ENCODE assay signal across 22 cellular contexts in genomic region chr7:12796397-12797136, GRCh38.
DNase-seq lines count a peak whose midpoint lies in the region; ATAC-seq and TF ChIP-seq lines count a peak whose summit lies in the region.
"Had no signal": no experiment of that assay in that cellular context is flagged by ENCODE, and none has a peak within 500 bp of the region (broad histone marks: within the 10 kb centered on the region; RNA-seq: fewer than 3 reads in every experiment).

No MANE protein-coding gene starts in this region.

- H3K9me3 Mint-ChIP-seq in GM23338 (no peaks in the 10 kb centered on the region), endodermal cell (no peaks in the 10 kb centered on the region), mesothelial cell of epicardium (no peaks in the 10 kb centered on the region)

- H4K91ac ChIP-seq in neuronal stem cell (ENCODE audit: low read depth, low read length, poor library complexity), result no peak overlapping the region

- H3K4me3 Mint-ChIP-seq in GM23338 (no peak overlapping the region), endodermal cell (no peak overlapping the region), mesothelial cell of epicardium (no peak overlapping the region)

- H3K4me3 ChIP-seq in GM23338 (no peak overlapping the region), endodermal cell (ENCODE audit: low read length) (no peak overlapping the region), neuronal stem cell (ENCODE audit: low read length in 2 of 2) (no peak overlapping the region)
- H3K4me3 ChIP-seq: HAP-1, SJCRH30 had no signal

- H3K23ac ChIP-seq in neuronal stem cell (ENCODE audit: low read depth, low read length, poor library complexity), result no peak overlapping the region

- no peak overlapping the region for H4K8ac ChIP-seq in neuronal stem cell (ENCODE audit: low read depth, low read length)

- 67 to 69% methylated on average over 3 to 4 of the region's 4 CpGs for WGBS in endodermal cell (ENCODE audit: insufficient coverage in 1 of 2, insufficient read length in 1 of 2), 2 experiments
- WGBS in neuronal stem cell (ENCODE audit: extremely low coverage in 2 of 2, insufficient read length in 2 of 2, insufficient replicate concordance in 1 of 2), 2 donors, result no CpG with 5 or more reads among the region's 4 CpGs

- H2BK120ac ChIP-seq in neuronal stem cell (ENCODE audit: low read depth, low read length), result no peak overlapping the region

- no peak overlapping the region for H2BK5ac ChIP-seq in neuronal stem cell (ENCODE audit: low read length)

- DNase-seq in GM23338 (ENCODE audit: low spot score) (no peak), OCI-M1 (lab: John Stamatoyannopoulos, UW) (peak; percentile 31), endodermal cell (peak; percentile 44), neuronal stem cell (ENCODE audit: low spot score) (no peak), mesothelial cell of epicardium (ENCODE audit: low spot score in 2 of 2, unreplicated experiment in 2 of 2) (no peak), NCI-H446 (lab: John Stamatoyannopoulos, UW) (no peak), NCI-H128 (lab: John Stamatoyannopoulos, UW; ENCODE audit: unreplicated experiment) (no peak)
- DNase-seq: BE2C, DMS53, EL, GF-D8, KG1, NCI-H1092 treated with DMSO at 0.1 percent for 48 hours, NCI-H146, NCI-H2029, NCI-H226, NCI-H524, NCI-H82 had no signal

- no peak overlapping the region for H3K18ac ChIP-seq in neuronal stem cell (ENCODE audit: low read length)

- no peak overlapping the region for H2BK12ac ChIP-seq in neuronal stem cell (ENCODE audit: low read length)

- no peak for ATAC-seq in GM23338
- ATAC-seq: HepG2 had no signal

- H3K27ac Mint-ChIP-seq in GM23338, result no peak overlapping the region
- H3K27ac Mint-ChIP-seq in endodermal cell, result no peak overlapping the region
- H3K27ac Mint-ChIP-seq in mesothelial cell of epicardium, result no peak overlapping the region

- H2AFZ ChIP-seq in GM23338, result peak overlapping the region; percentile 66
- peak overlapping the region; percentile 73 for H2AFZ ChIP-seq in neuronal stem cell (ENCODE audit: low read length)

- H3K36me3 ChIP-seq in GM23338 (ENCODE audit: insufficient read depth) (no peaks in the 10 kb centered on the region), endodermal cell (ENCODE audit: control insufficient read depth, insufficient read depth, low read length) (no peaks in the 10 kb centered on the region), neuronal stem cell (replicated peaks in 1 of 2; ENCODE audit: control insufficient read depth in 2 of 2, insufficient read depth in 2 of 2, low read length in 2 of 2) (no peaks in the 10 kb centered on the region)
- H3K36me3 ChIP-seq: BE2C, HAP-1, SJCRH30 had no signal

- H3K9ac ChIP-seq in endodermal cell (ENCODE audit: extremely low read depth, low read length, poor library complexity, severe bottlenecking), result no peak overlapping the region
- H3K9ac ChIP-seq in neuronal stem cell (ENCODE audit: low read depth, low read length, poor library complexity), result no peak overlapping the region

- H3K4me2 ChIP-seq in GM23338 (no peak overlapping the region), neuronal stem cell (ENCODE audit: insufficient read depth, low read length, poor library complexity, severe bottlenecking) (no peak overlapping the region)

- no peak overlapping the region for H3K27ac ChIP-seq in GM23338 (ENCODE audit: low read depth)
- H3K27ac ChIP-seq in endodermal cell (ENCODE audit: low read depth, low read length), result no peak overlapping the region
- H3K27ac ChIP-seq in neuronal stem cell (replicated peaks; ENCODE audit: low read length), result no peak overlapping the region
- H3K27ac ChIP-seq: HL-60, SJCRH30 had no signal

- H3K14ac ChIP-seq in neuronal stem cell (ENCODE audit: low read length), result no peak overlapping the region

- H3K4me1 ChIP-seq in GM23338 (ENCODE audit: insufficient read depth), result no peaks in the 10 kb centered on the region
- H3K4me1 ChIP-seq in endodermal cell (ENCODE audit: control insufficient read depth, insufficient read depth, low read length), result peaks cover 15% of the 10 kb centered on the region
- peaks cover 0 to 3% of the 10 kb centered on the region in 2 donors for H3K4me1 ChIP-seq in neuronal stem cell (ENCODE audit: control insufficient read depth in 2 of 2, insufficient read depth in 1 of 2, low read depth in 1 of 2, low read length in 2 of 2)
- H3K4me1 ChIP-seq: BE2C, HAP-1, SJCRH30 had no signal

- H3K79me1 ChIP-seq in neuronal stem cell (ENCODE audit: low read depth, low read length), result no peaks in the 10 kb centered on the region

- H3K27me3 Mint-ChIP-seq in GM23338 (ENCODE audit: insufficient read depth, low read depth, poor library complexity) (peaks cover 2% of the 10 kb centered on the region), endodermal cell (ENCODE audit: insufficient read depth) (no peaks in the 10 kb centered on the region), mesothelial cell of epicardium (ENCODE audit: low read depth) (no peaks in the 10 kb centered on the region)

- H3K27me3 ChIP-seq in GM23338 (ENCODE audit: insufficient read depth), result no peaks in the 10 kb centered on the region
- no peaks in the 10 kb centered on the region for H3K27me3 ChIP-seq in endodermal cell (ENCODE audit: control insufficient read depth, insufficient read depth, low read length, poor library complexity, severe bottlenecking)
- no peaks in the 10 kb centered on the region for H3K27me3 ChIP-seq in neuronal stem cell (ENCODE audit: control insufficient read depth in 3 of 3, insufficient read depth in 3 of 3, low read depth in 1 of 3, low read length in 3 of 3)
- H3K27me3 ChIP-seq: BE2C, SJCRH30 had no signal

- TF ChIP-seq CTCF in GM23338 (conservative IDR thresholded peaks at IDR 0.05; ENCODE audit: low read depth in 2 of 2), result no peak
- TF ChIP-seq CTCF in endodermal cell (conservative IDR thresholded peaks at IDR 0.05), result no peak
- no peak for TF ChIP-seq CTCF in mesothelial cell of epicardium (IDR thresholded peaks at IDR 0.05; ENCODE audit: unreplicated experiment)

- H3K4me1 Mint-ChIP-seq in GM23338 (peaks cover 6% of the 10 kb centered on the region; the same call in 2 of the 3 replicates), endodermal cell (peaks cover 25% of the 10 kb centered on the region), mesothelial cell of epicardium (peaks cover 18% of the 10 kb centered on the region)

- H4K20me1 ChIP-seq in GM23338 (replicated peaks; ENCODE audit: insufficient read depth), result no peaks in the 10 kb centered on the region

- H2AK5ac ChIP-seq in neuronal stem cell (ENCODE audit: low read depth, low read length), result no peak overlapping the region

- no peaks in the 10 kb centered on the region for H3F3A ChIP-seq in GM23338 (replicated peaks; ENCODE audit: low read depth)

- no peaks in the 10 kb centered on the region for H3K79me2 ChIP-seq in GM23338 (replicated peaks; ENCODE audit: insufficient read depth)

- no peak overlapping the region for H3K4ac ChIP-seq in neuronal stem cell (ENCODE audit: low read length)

- H3K9me3 ChIP-seq in endodermal cell (ENCODE audit: control insufficient read depth, low read length) (no peaks in the 10 kb centered on the region), neuronal stem cell (replicated peaks in 1 of 2; ENCODE audit: control insufficient read depth in 2 of 2, insufficient read depth in 1 of 2, low read depth in 1 of 2, low read length in 2 of 2) (no peaks in the 10 kb centered on the region)
- H3K9me3 ChIP-seq: BE2C, HAP-1, SJCRH30 had no signal

- H3K36me3 Mint-ChIP-seq in GM23338 (ENCODE audit: low read depth), result no peaks in the 10 kb centered on the region
- H3K36me3 Mint-ChIP-seq in endodermal cell (ENCODE audit: low read depth), result no peaks in the 10 kb centered on the region
- H3K36me3 Mint-ChIP-seq in mesothelial cell of epicardium, result no peaks in the 10 kb centered on the region

- no peak overlapping the region for H2BK15ac ChIP-seq in neuronal stem cell (ENCODE audit: low read length)

- no peaks in the 10 kb centered on the region for H3K9me2 ChIP-seq in GM23338 (ENCODE audit: insufficient read depth)

TF ChIP-seq in GM23338, 12 proteins besides CTCF, POLR2A, EP300 and RAD21 (continues in another document):
- no peak for TF ChIP-seq NANOG (IDR thresholded peaks at IDR 0.05; ENCODE audit: borderline replicate concordance)
- no peak for TF ChIP-seq EZH2phosphoT487 (IDR thresholded peaks at IDR 0.05; ENCODE audit: unreplicated experiment)

Comparison
In these comparisons a context has a peak if more than half of its experiments do, and no peak if none do; other contexts are left out.
1. DNase-seq: peak in OCI-M1 (single experiment) and endodermal cell (single experiment); none in GM23338 (single experiment), neuronal stem cell (single experiment), mesothelial cell of epicardium (0 of 2), NCI-H446 (0 of 2) and NCI-H128 (single experiment).